Comparison of ENCODE assay signal across 13 cellular contexts in the genomic region with DNA sequence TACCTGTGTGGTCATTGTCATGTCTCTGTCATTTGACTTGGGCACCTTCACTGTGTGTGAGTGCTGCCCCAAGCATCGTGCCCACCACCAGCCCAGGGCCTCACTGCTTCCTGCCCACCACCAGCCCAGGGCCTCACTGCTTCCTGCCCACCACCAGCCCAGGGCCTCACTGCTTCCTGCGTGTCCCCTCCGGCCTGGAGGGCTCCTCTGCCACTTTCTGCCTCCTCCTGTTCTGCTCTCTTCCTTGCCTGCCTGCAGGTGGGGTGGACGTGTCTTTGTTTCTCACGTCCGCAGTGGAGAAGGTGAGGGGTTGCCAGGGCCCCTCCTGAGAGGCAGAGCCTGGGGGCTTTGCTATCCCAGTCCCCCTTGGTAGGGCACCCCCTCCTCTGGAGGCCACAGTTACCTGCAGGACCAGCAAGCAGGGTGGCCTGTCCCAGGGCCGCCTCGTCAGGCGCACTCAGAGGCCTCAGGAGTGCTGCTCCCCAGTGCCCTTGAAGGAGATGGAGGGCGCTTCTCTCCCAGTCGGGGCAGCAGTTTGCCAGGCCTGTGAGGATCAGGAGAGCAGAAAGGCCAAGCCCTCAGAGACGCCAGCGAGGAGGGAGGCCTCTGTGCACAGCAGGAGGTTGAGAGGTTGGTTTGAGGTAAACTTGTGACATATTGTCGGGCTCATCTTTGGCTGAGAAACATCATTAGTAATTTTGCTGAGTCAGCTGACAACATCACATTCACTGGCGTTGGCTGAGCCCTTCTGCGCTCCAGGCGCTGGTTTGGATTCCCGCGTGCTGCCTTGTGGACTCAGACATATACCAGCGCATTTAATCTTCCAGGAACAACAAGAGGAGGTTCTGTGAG.
DNase-seq lines count a peak whose midpoint lies in the region; ATAC-seq lines count a peak whose summit lies in the region.
"Had no signal": no experiment of that assay in that cellular context is flagged by ENCODE, and none has a peak within 500 bp of the region (broad histone marks: within the 10 kb centered on the region; RNA-seq: fewer than 3 reads in every experiment).

No MANE protein-coding gene starts in this region.

- no peak overlapping the region for H3K4me3 Mint-ChIP-seq in activated T-helper 2 cell treated with anti-CD3 and anti-CD28 coated beads, Interferon-gamma antibody, Interleukin-2, Interleukin-4, amounts not matched to agents 10 μg/mL and 5 μg/mL and 100 μg/mL, durations not matched to agents 14 hours and 24 hours and 36 hours (ENCODE audit: low read depth)
- H3K4me3 Mint-ChIP-seq in memory B cell = no peak overlapping the region
- H3K4me3 Mint-ChIP-seq: B cell had no signal

- intact Hi-C loops in Right ventricle myocardium inferior (cut with DNase I) = no loop called here
- intact Hi-C loops in Right ventricle myocardium superior (cut with DNase I) = no loop called here
- intact Hi-C loops in activated T-helper 2 cell treated with anti-CD3 and anti-CD28 coated beads, Interferon-gamma antibody, Interleukin-2, Interleukin-4, amounts not matched to agents 10 μg/mL and 5 μg/mL and 100 μg/mL, durations not matched to agents 14 hours and 24 hours and 36 hours (cut with micrococcal nuclease) = no loop called here

- H3K4me1 Mint-ChIP-seq in activated T-helper 2 cell treated with anti-CD3 and anti-CD28 coated beads, Interferon-gamma antibody, Interleukin-2, Interleukin-4, amounts not matched to agents 10 μg/mL and 5 μg/mL and 100 μg/mL, durations not matched to agents 14 hours and 24 hours and 36 hours (ENCODE audit: low read depth) = peaks cover 5% of the 10 kb centered on the region
- peaks cover 30% of the 10 kb centered on the region for H3K4me1 Mint-ChIP-seq in memory B cell

- no peaks in the 10 kb centered on the region for H3K9me3 Mint-ChIP-seq in activated T-helper 2 cell treated with anti-CD3 and anti-CD28 coated beads, Interferon-gamma antibody, Interleukin-2, Interleukin-4, amounts not matched to agents 10 μg/mL and 5 μg/mL and 100 μg/mL, durations not matched to agents 14 hours and 24 hours and 36 hours
- no peaks in the 10 kb centered on the region for H3K9me3 Mint-ChIP-seq in memory B cell

- H3K27me3 Mint-ChIP-seq in activated T-helper 2 cell treated with anti-CD3 and anti-CD28 coated beads, Interferon-gamma antibody, Interleukin-2, Interleukin-4, amounts not matched to agents 10 μg/mL and 5 μg/mL and 100 μg/mL, durations not matched to agents 14 hours and 24 hours and 36 hours (ENCODE audit: low read depth) = no peaks in the 10 kb centered on the region
- no peaks in the 10 kb centered on the region for H3K27me3 Mint-ChIP-seq in memory B cell
- H3K27me3 Mint-ChIP-seq: B cell had no signal

- ATAC-seq in Right ventricle myocardium inferior (no peak), Right ventricle myocardium superior (ENCODE audit: poor library complexity) (no peak), memory B cell (ENCODE audit: low read depth) (no peak), GM21526 (IDR thresholded peaks at IDR 0.05; ENCODE audit: low FRiP score, unreplicated experiment) (no peak)
- ATAC-seq: gastrocnemius medialis, Panc1 had no signal

- DNase-seq in Right ventricle myocardium inferior (ENCODE audit: missing footprints) (peak; percentile 33), Right ventricle myocardium superior (no peak), memory B cell (ENCODE audit: low spot score in 2 of 2) (no peak), iPS-NIHi11 (ENCODE audit: low spot score) (no peak), GM19238 (ENCODE audit: insufficient read length, low spot score) (no peak), NCI-H82 treated with DMSO at 0.1 percent for 48 hours (lab: John Stamatoyannopoulos, UW; ENCODE audit: unreplicated experiment) (no peak)
- no peak for DNase-seq in activated T-helper 2 cell treated with anti-CD3 and anti-CD28 coated beads, Interferon-gamma antibody, Interleukin-2, Interleukin-4, amounts not matched to agents 10 μg/mL and 5 μg/mL and 100 μg/mL, durations not matched to agents 14 hours and 24 hours and 36 hours (ENCODE audit: low spot score)
- DNase-seq: gastrocnemius medialis; NCI-H524; stimulated activated CD4-positive, alpha-beta T cell treated with anti-CD3 and anti-CD28 coated beads, Interleukin-12 subunit alpha, Interleukin-12 subunit beta, amount 100 ng/mL, for 4 hours had no signal

- no peaks in the 10 kb centered on the region for H3K36me3 Mint-ChIP-seq in activated T-helper 2 cell treated with anti-CD3 and anti-CD28 coated beads, Interferon-gamma antibody, Interleukin-2, Interleukin-4, amounts not matched to agents 10 μg/mL and 5 μg/mL and 100 μg/mL, durations not matched to agents 14 hours and 24 hours and 36 hours (ENCODE audit: low read depth)
- H3K36me3 Mint-ChIP-seq in memory B cell = peaks cover 26% of the 10 kb centered on the region

- H3K27ac Mint-ChIP-seq in activated T-helper 2 cell treated with anti-CD3 and anti-CD28 coated beads, Interferon-gamma antibody, Interleukin-2, Interleukin-4, amounts not matched to agents 10 μg/mL and 5 μg/mL and 100 μg/mL, durations not matched to agents 14 hours and 24 hours and 36 hours = peak overlapping the region; percentile 38
- H3K27ac Mint-ChIP-seq in memory B cell = peak overlapping the region; percentile 17
- H3K27ac Mint-ChIP-seq: B cell had no signal
